ENCODE assay signal across 8 cellular contexts in genomic region chrX:49199906-49200771, GRCh38. TPM values are rescaled to one million over a fixed set of nuclear protein-coding genes. Genes with fewer than 3 reads are reported as not detected.
A peak's percentile ranks its signal among the peaks of the same experiment; 100 is the strongest.
DNase-seq lines count a peak whose midpoint lies in the region; ATAC-seq and TF ChIP-seq lines count a peak whose summit lies in the region.

Gene SYP, minus strand, starts transcription at chrX:49200193. Its CDS starts 7 bp downstream, at chrX:49200186.

- TF ChIP-seq POLR2A in esophagus squamous epithelium (IDR thresholded peaks at IDR 0.05), result peak in 3 of 4 donors; percentile 52 to 66 (median 63)

- peak in 1 of 6 experiments; percentile 26 for TF ChIP-seq CTCF in esophagus squamous epithelium (IDR thresholded peaks at IDR 0.05)

- WGBS in esophagus squamous epithelium, 2 donors, result 0 to 28% methylated on average over 7 to 22 of the region's 61 CpGs

- peak within 1 kb of the TSS; percentile 68 for H3K4me3 Mint-ChIP-seq in activated T-cell treated with anti-CD3 and anti-CD28 coated beads, Interleukin-2, amount 50 U/mL, for 4 hours
- peak within 1 kb of the TSS; percentile 65 to 79 (median 70) for H3K4me3 Mint-ChIP-seq in naive thymus-derived CD4-positive, alpha-beta T cell

- ATAC-seq in GM21423 (IDR thresholded peaks at IDR 0.05; ENCODE audit: unreplicated experiment), result peak; percentile 98
- ATAC-seq in activated T-cell treated with anti-CD3 and anti-CD28 coated beads, Interleukin-2, amount 50 U/mL, for 4 hours, result peak; percentile 99
- peak; percentile 100 for ATAC-seq in naive thymus-derived CD4-positive, alpha-beta T cell

- peaks cover 17% of the 10 kb centered on the region for H3K4me1 Mint-ChIP-seq in activated T-cell treated with anti-CD3 and anti-CD28 coated beads, Interleukin-2, amount 50 U/mL, for 4 hours (ENCODE audit: low read depth)
- H3K4me1 Mint-ChIP-seq in naive thymus-derived CD4-positive, alpha-beta T cell, result peaks cover 9 to 22% (median 12%) of the 10 kb centered on the region in 7 donors

- H3K4me3 ChIP-seq in HUES6 (ENCODE audit: low read depth, low read length) (peak within 1 kb of the TSS; percentile 57), esophagus squamous epithelium (peak within 1 kb of the TSS in 3 of 4 donors; percentile 21 to 58 (median 35))
- H3K4me3 ChIP-seq in naive thymus-derived CD4-positive, alpha-beta T cell (ENCODE audit: low read length), result peak within 1 kb of the TSS; percentile 50

- H3K9ac ChIP-seq in HUES6 (ENCODE audit: low read length), result no peak within 1 kb of the TSS

- CTCF ChIA-PET in naive thymus-derived CD4-positive, alpha-beta T cell (lab: Charles Lee), result interaction anchor here (0.6 kb wide), 1 partner anchor 33 kb away, joined by 4 read pairs; no protein-coding TSS in a partner anchor

- H3K27me3 ChIP-seq in HUES6 (ENCODE audit: control insufficient read depth, insufficient read depth, low read length) (peaks cover 25% of the 10 kb centered on the region), esophagus squamous epithelium (no peaks in the 10 kb centered on the region)
- no peaks in the 10 kb centered on the region for H3K27me3 ChIP-seq in naive thymus-derived CD4-positive, alpha-beta T cell (ENCODE audit: control insufficient read depth in 2 of 2, insufficient read depth in 2 of 2, low read length in 2 of 2)

- DNase-seq in DMS 273 treated with DMSO at 0.1 percent for 48 hours (lab: John Stamatoyannopoulos, UW), result peak; percentile 64
- peak; percentile 79 for DNase-seq in OCI-M2 (lab: John Stamatoyannopoulos, UW; ENCODE audit: unreplicated experiment)
- peak; percentile 85 for DNase-seq in activated T-cell treated with anti-CD3 and anti-CD28 coated beads, Interleukin-2, amount 50 U/mL, for 4 hours
- DNase-seq in esophagus squamous epithelium (lab: John Stamatoyannopoulos, UW), result peak; percentile 48
- DNase-seq in naive thymus-derived CD4-positive, alpha-beta T cell, result peak; percentile 82 to 89 (median 87)
- DNase-seq in stimulated activated CD8-positive, alpha-beta memory T cell treated with anti-CD3 and anti-CD28 coated beads, Interleukin-7, amount 100 ng/mL, for 48 hours (ENCODE audit: extremely low read depth in 1 of 2, low read depth in 1 of 2), result peak; percentile 74 to 80

- H3K9me3 Mint-ChIP-seq in activated T-cell treated with anti-CD3 and anti-CD28 coated beads, Interleukin-2, amount 50 U/mL, for 4 hours, result no peaks in the 10 kb centered on the region
- no peaks in the 10 kb centered on the region for H3K9me3 Mint-ChIP-seq in naive thymus-derived CD4-positive, alpha-beta T cell

- H3K36me3 ChIP-seq in HUES6 (ENCODE audit: control insufficient read depth, insufficient read depth, low read length) (no peaks in the 10 kb centered on the region), esophagus squamous epithelium (no peaks in the 10 kb centered on the region)
- H3K36me3 ChIP-seq in naive thymus-derived CD4-positive, alpha-beta T cell (ENCODE audit: control insufficient read depth in 2 of 3, insufficient read depth in 3 of 3, low read length in 3 of 3), result no peaks in the 10 kb centered on the region

- H3K27ac Mint-ChIP-seq in naive thymus-derived CD4-positive, alpha-beta T cell, result peak within 1 kb of the TSS in 8 of 9 donors; percentile 23 to 84 (median 68)

- no peaks in the 10 kb centered on the region for H3K27me3 Mint-ChIP-seq in activated T-cell treated with anti-CD3 and anti-CD28 coated beads, Interleukin-2, amount 50 U/mL, for 4 hours (ENCODE audit: low read depth)
- peaks cover 0 to 17% (median 0%) of the 10 kb centered on the region in 5 donors for H3K27me3 Mint-ChIP-seq in naive thymus-derived CD4-positive, alpha-beta T cell

- H3K9me3 ChIP-seq in HUES6 (ENCODE audit: control insufficient read depth, insufficient read depth, low read depth, low read length), result peaks cover 13% of the 10 kb centered on the region; the same call in 1 of the 2 replicates
- H3K9me3 ChIP-seq in esophagus squamous epithelium, result no peaks in the 10 kb centered on the region
- no peaks in the 10 kb centered on the region for H3K9me3 ChIP-seq in naive thymus-derived CD4-positive, alpha-beta T cell (ENCODE audit: control insufficient read depth in 2 of 3, low read length in 3 of 3)

- H3K27ac ChIP-seq in HUES6 (ENCODE audit: low read depth, low read length) (no peak within 1 kb of the TSS), esophagus squamous epithelium (peak within 1 kb of the TSS in 3 of 4 donors; percentile 54 to 66 (median 55))
- peak within 1 kb of the TSS; percentile 64 for H3K27ac ChIP-seq in naive thymus-derived CD4-positive, alpha-beta T cell (ENCODE audit: low read depth, low read length)

- intact Hi-C loops in esophagus squamous epithelium (cut with DNase I), result loop anchor here (5.0 kb wide), 1 partner anchor 67 kb away; the partner anchor contains the start of gene PPP1R3F
- intact Hi-C loops in naive thymus-derived CD4-positive, alpha-beta T cell (cut with micrococcal nuclease), result loop anchor here (1.0 to 2.0 kb wide), 7 partner anchors 9 to 198 kb away; partner anchors contain the start of genes PPP1R3F (in 2 of the 2), CCDC22 (in 1 of the 2) and GRIPAP1 (in 1 of the 2)

- no peaks in the 10 kb centered on the region for H3K36me3 Mint-ChIP-seq in activated T-cell treated with anti-CD3 and anti-CD28 coated beads, Interleukin-2, amount 50 U/mL, for 4 hours (ENCODE audit: insufficient read depth)
- peaks cover 0 to 4% (median 0%) of the 10 kb centered on the region in 5 donors for H3K36me3 Mint-ChIP-seq in naive thymus-derived CD4-positive, alpha-beta T cell

- POLR2A ChIA-PET in naive thymus-derived CD4-positive, alpha-beta T cell (lab: Charles Lee), result interaction anchor here (0.6 to 1.2 kb wide), 6 partner anchors 9 to 692 kb away, joined by 3 to 5 read pairs (median 4); partner anchors contain the start of genes CCDC22 and PLP2

- H3K4me1 ChIP-seq in HUES6 (ENCODE audit: control insufficient read depth, insufficient read depth, low read length) (peaks cover 9% of the 10 kb centered on the region), esophagus squamous epithelium (peaks cover 0 to 8% (median 3%) of the 10 kb centered on the region in 3 donors)
- no peaks in the 10 kb centered on the region for H3K4me1 ChIP-seq in naive thymus-derived CD4-positive, alpha-beta T cell (ENCODE audit: control insufficient read depth in 2 of 2, insufficient read depth in 2 of 2, low read length in 2 of 2)

RNA-seq across cellular contexts. Expression of gene SYP, which starts in this region (rescaled TPM):
- 1 to 10 TPM; 3.1 to 5.3 (median 3.8) TPM for total RNA-seq in activated T-cell treated with anti-CD3 and anti-CD28 coated beads, Interleukin-2, amount 50 U/mL, for 4 hours
- total RNA-seq in esophagus squamous epithelium, result under 1 TPM; 0.15 to 0.57 (median 0.37) TPM
- 1 to 10 TPM in 3 of 5 experiments, under 1 TPM in 2; 0.35 to 2.2 (median 1.1) TPM for total RNA-seq in naive thymus-derived CD4-positive, alpha-beta T cell
- under 1 TPM; 0.26 to 0.53 TPM for polyA plus RNA-seq in naive thymus-derived CD4-positive, alpha-beta T cell

Comparison
In these comparisons a context has a peak if more than half of its experiments do, and no peak if none do; other contexts are left out.
1. Peak in DNase-seq, H3K4me3 ChIP-seq and H3K27ac ChIP-seq in esophagus squamous epithelium; RNA of the gene not detected or under 1 TPM.